In genomic region chr3:14426305-14426620, GRCh38 we compare ENCODE assay signal across 12 cellular contexts. TPM values are rescaled to one million over a fixed set of nuclear protein-coding genes. Genes with fewer than 3 reads are reported as not detected.
DNase-seq lines count a peak whose midpoint lies in the region; ATAC-seq and TF ChIP-seq lines count a peak whose summit lies in the region.
"Had no signal": no experiment of that assay in that cellular context is flagged by ENCODE, and none has a peak within 500 bp of the region (broad histone marks: within the 10 kb centered on the region; RNA-seq: fewer than 3 reads in every experiment).

No MANE protein-coding gene starts in this region.

- peaks cover 97% of the 10 kb centered on the region for H3K4me1 Mint-ChIP-seq in activated T-cell treated with anti-CD3 and anti-CD28 coated beads, Interleukin-2, amount 50 U/mL, for 4 hours (ENCODE audit: low read depth)
- H3K4me1 Mint-ChIP-seq in stimulated activated naive B cell treated with anti-CD40 and anti-IgM and Interleukin-4, amounts not matched to agents 10 μg/mL and 1 μg/mL and 100 μg/mL, for 72 hours: peaks cover 86 to 97% of the 10 kb centered on the region in 2 donors

- no peak overlapping the region for H3K4me3 ChIP-seq in Panc1 (ENCODE audit: low read depth in 2 of 2, low read length in 2 of 2)
- H3K4me3 ChIP-seq in duodenal mucosa (ENCODE audit: low read depth in 1 of 2, low read length in 2 of 2): peak overlapping the region in 1 of 2 donors; percentile 34
- H3K4me3 ChIP-seq in right atrium auricular region: no peak overlapping the region

- POLR2A ChIA-PET in Panc1 (lab: Charles Lee): interaction anchor here (0.5 kb wide), 1 partner anchor 18 kb away, joined by 4 read pairs; no protein-coding TSS in a partner anchor

- H3K27me3 ChIP-seq in Panc1 (ENCODE audit: control insufficient read depth, insufficient read depth, low read length) (no peaks in the 10 kb centered on the region), duodenal mucosa (ENCODE audit: control insufficient read depth in 1 of 2, insufficient read depth in 2 of 2, low read length in 2 of 2) (no peaks in the 10 kb centered on the region), right atrium auricular region (no peaks in the 10 kb centered on the region)

- no peaks in the 10 kb centered on the region for H3K9me3 Mint-ChIP-seq in activated T-cell treated with anti-CD3 and anti-CD28 coated beads, Interleukin-2, amount 50 U/mL, for 4 hours
- H3K9me3 Mint-ChIP-seq in stimulated activated naive B cell treated with anti-CD40 and anti-IgM and Interleukin-4, amounts not matched to agents 10 μg/mL and 1 μg/mL and 100 μg/mL, for 72 hours: no peaks in the 10 kb centered on the region
- H3K9me3 Mint-ChIP-seq: mesothelial cell of epicardium had no signal

- H3K36me3 ChIP-seq in Panc1 (ENCODE audit: control insufficient read depth, insufficient read depth, low read length) (no peaks in the 10 kb centered on the region), duodenal mucosa (ENCODE audit: control insufficient read depth in 1 of 2, insufficient read depth in 2 of 2, low read length in 2 of 2) (no peaks in the 10 kb centered on the region), right atrium auricular region (no peaks in the 10 kb centered on the region)

- TF ChIP-seq CTCF in Panc1 (IDR thresholded peaks at IDR 0.05) (no peak), right atrium auricular region (IDR thresholded peaks at IDR 0.05) (no peak)

- peak overlapping the region; percentile 63 for H3K27ac ChIP-seq in Panc1 (ENCODE audit: low read length)
- H3K27ac ChIP-seq in duodenal mucosa (ENCODE audit: low read depth, low read length): no peak overlapping the region
- no peak overlapping the region for H3K27ac ChIP-seq in right atrium auricular region

- no peaks in the 10 kb centered on the region for H3K27me3 Mint-ChIP-seq in activated T-cell treated with anti-CD3 and anti-CD28 coated beads, Interleukin-2, amount 50 U/mL, for 4 hours (ENCODE audit: low read depth)
- no peaks in the 10 kb centered on the region for H3K27me3 Mint-ChIP-seq in stimulated activated naive B cell treated with anti-CD40 and anti-IgM and Interleukin-4, amounts not matched to agents 10 μg/mL and 1 μg/mL and 100 μg/mL, for 72 hours

- H3K36me3 Mint-ChIP-seq in activated T-cell treated with anti-CD3 and anti-CD28 coated beads, Interleukin-2, amount 50 U/mL, for 4 hours (ENCODE audit: insufficient read depth): no peaks in the 10 kb centered on the region
- peaks cover 7 to 37% of the 10 kb centered on the region in 2 donors for H3K36me3 Mint-ChIP-seq in stimulated activated naive B cell treated with anti-CD40 and anti-IgM and Interleukin-4, amounts not matched to agents 10 μg/mL and 1 μg/mL and 100 μg/mL, for 72 hours
- H3K36me3 Mint-ChIP-seq: mesothelial cell of epicardium had no signal

- no peaks in the 10 kb centered on the region for H3K9me3 ChIP-seq in Panc1 (ENCODE audit: control insufficient read depth, insufficient read depth, low read depth, low read length)
- no peaks in the 10 kb centered on the region for H3K9me3 ChIP-seq in duodenal mucosa (ENCODE audit: control insufficient read depth in 1 of 2, low read length in 2 of 2)
- no peaks in the 10 kb centered on the region for H3K9me3 ChIP-seq in right atrium auricular region

- H3K27ac Mint-ChIP-seq in stimulated activated naive B cell treated with anti-CD40 and anti-IgM and Interleukin-4, amounts not matched to agents 10 μg/mL and 1 μg/mL and 100 μg/mL, for 72 hours: peak overlapping the region; percentile 75
- H3K27ac Mint-ChIP-seq: mesothelial cell of epicardium had no signal

- CTCF ChIA-PET in Panc1 (lab: Charles Lee): no interaction called here

- peak overlapping the region; percentile 63 for H3K4me3 Mint-ChIP-seq in activated T-cell treated with anti-CD3 and anti-CD28 coated beads, Interleukin-2, amount 50 U/mL, for 4 hours
- peak overlapping the region; percentile 36 to 48 for H3K4me3 Mint-ChIP-seq in stimulated activated naive B cell treated with anti-CD40 and anti-IgM and Interleukin-4, amounts not matched to agents 10 μg/mL and 1 μg/mL and 100 μg/mL, for 72 hours
- H3K4me3 Mint-ChIP-seq: mesothelial cell of epicardium had no signal

- peak overlapping the region; percentile 2 to 32 for H3K9ac ChIP-seq in duodenal mucosa (ENCODE audit: low read depth in 1 of 2, low read length in 2 of 2)

- in situ Hi-C loops in Panc1 (cut with HindIII; ENCODE audit: low pct_unique_long_range_greater_than_20kb, low sequenced_read_pairs): no loop called here

- intact Hi-C loops in Panc1 (cut with micrococcal nuclease; ENCODE audit: unreplicated experiment): no loop called here

- peaks cover 77% of the 10 kb centered on the region for H3K4me1 ChIP-seq in Panc1 (ENCODE audit: control insufficient read depth, insufficient read depth, low read length)
- H3K4me1 ChIP-seq in duodenal mucosa (ENCODE audit: control insufficient read depth in 1 of 2, insufficient read depth in 2 of 2, low read length in 2 of 2): peaks cover 73 to 82% of the 10 kb centered on the region in 2 donors
- peaks cover 0 to 75% of the 10 kb centered on the region in 2 donors for H3K4me1 ChIP-seq in right atrium auricular region

- BruUV-seq in Panc1 (replicated peaks; lab: Mats Ljungman, UMichigan): no TSS peak

- ATAC-seq in activated T-cell treated with anti-CD3 and anti-CD28 coated beads, Interleukin-2, amount 50 U/mL, for 4 hours: no peak
- ATAC-seq in Panc1: no peak
- no peak for ATAC-seq in stimulated activated naive B cell treated with anti-CD40 and anti-IgM and Interleukin-4, amounts not matched to agents 10 μg/mL and 1 μg/mL and 100 μg/mL, for 72 hours (replicated peaks)

- DNase-seq in activated T-cell treated with anti-CD3 and anti-CD28 coated beads, Interleukin-2, amount 50 U/mL, for 4 hours: no peak
- DNase-seq in activated T-cell treated with anti-CD3 and anti-CD28 coated beads, Interleukin-2, amount 50 U/mL, for 1 hour: no peak
- DNase-seq in Panc1 (ENCODE audit: low read depth, low spot score): no peak
- no peak for DNase-seq in stimulated activated naive B cell treated with anti-CD40 and anti-IgM and Interleukin-4, amounts not matched to agents 10 μg/mL and 1 μg/mL and 100 μg/mL, for 72 hours
- no peak for DNase-seq in right atrium auricular region (ENCODE audit: low spot score)
- no peak for DNase-seq in superior temporal gyrus (ENCODE audit: extremely low spot score)
- no peak for DNase-seq in SHP77 treated with DMSO at 0.1 percent for 48 hours (lab: John Stamatoyannopoulos, UW)
- DNase-seq: DMS53, KG1, NCI-H1436 treated with DMSO at 0.1 percent for 48 hours had no signal

RNA-seq across cellular contexts. Expression of gene SLC6A6, which starts 23.9 kb away (rescaled TPM):
- total RNA-seq in activated T-cell treated with anti-CD3 and anti-CD28 coated beads, Interleukin-2, amount 50 U/mL, for 4 hours: 10 to 100 TPM; 47.6 to 54.2 (median 51.2) TPM
- total RNA-seq in Panc1 (2021; ENCODE audit: unreplicated experiment): 61.0 TPM
- 53.8 TPM for polyA plus RNA-seq in Panc1 (2012; ENCODE audit: insufficient read length)
- 10 to 100 TPM; 81.5 to 85.9 TPM for total RNA-seq in right atrium auricular region
